8 cellular contexts compared by ENCODE assay signal in the genomic region with DNA sequence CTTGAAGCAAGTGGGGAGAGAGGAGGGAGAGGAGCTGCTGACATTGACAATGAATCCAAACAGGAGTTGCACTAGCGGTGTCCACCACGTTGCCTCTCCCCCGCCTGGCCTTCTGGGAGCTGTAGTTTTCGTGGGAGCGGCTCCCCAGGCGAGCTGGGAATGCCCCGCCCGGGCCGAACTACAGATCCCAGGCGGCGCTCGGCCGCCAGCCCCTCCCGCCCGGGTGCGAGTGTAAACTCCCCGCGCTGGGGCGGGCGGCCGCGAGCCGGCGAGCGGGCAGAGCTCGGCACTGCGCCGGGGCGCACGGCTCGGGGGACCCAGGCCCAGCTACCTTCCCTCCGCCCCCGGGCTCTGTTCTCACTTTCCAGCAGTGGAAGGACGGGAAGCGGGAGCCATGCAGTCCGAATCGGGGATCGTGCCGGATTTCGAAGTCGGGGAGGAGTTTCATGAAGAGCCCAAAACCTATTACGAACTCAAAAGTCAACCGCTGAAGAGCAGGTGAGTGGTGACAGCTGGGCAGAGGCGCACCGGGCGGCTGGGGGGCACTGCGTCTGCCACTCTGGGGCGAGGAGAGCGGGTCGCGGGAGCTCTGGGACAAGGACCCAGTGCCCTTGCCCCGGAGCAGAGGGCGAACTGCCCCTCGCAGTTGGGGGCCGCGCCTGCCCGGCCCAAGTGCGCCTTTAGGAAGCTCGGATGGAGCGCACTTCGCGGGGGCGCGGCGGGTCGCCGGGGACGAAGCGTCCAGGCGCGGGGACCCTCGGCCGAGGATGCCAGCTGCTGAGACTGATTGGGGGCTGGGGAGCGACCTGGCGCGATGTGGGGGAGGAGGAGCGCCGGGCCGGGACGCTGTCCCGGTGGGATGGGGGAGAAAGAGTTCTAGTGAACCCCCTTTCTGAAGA. TPM values are rescaled to one million over a fixed set of nuclear protein-coding genes. Genes with fewer than 3 reads are reported as not detected.
DNase-seq lines count a peak whose midpoint lies in the region; ATAC-seq and TF ChIP-seq lines count a peak whose summit lies in the region.

MITF (plus strand) TSS at position 261 of the 899 bp plus-strand sequence; CDS start at position 395, 134 bp downstream.

- H3K4me2 ChIP-seq in osteoblast (ENCODE audit: insufficient read depth, low read length) = peak within 1 kb of the TSS; percentile 99

- H3K27ac ChIP-seq in adrenal gland (peak within 1 kb of the TSS in 4 of 5 donors; percentile 47 to 82 (median 73)), osteoblast (ENCODE audit: low read depth, low read length) (no peak within 1 kb of the TSS)

- no peaks in the 10 kb centered on the region for H3K79me2 ChIP-seq in osteoblast (ENCODE audit: insufficient read depth, low read length)

- H3K4me1 ChIP-seq in adrenal gland (replicated peaks in 1 of 2) = peaks cover 0 to 27% of the 10 kb centered on the region in 2 donors
- H3K4me1 ChIP-seq in osteoblast (ENCODE audit: insufficient read depth, low read length) = peaks cover 13% of the 10 kb centered on the region

- H3K27me3 ChIP-seq in adrenal gland (no peaks in the 10 kb centered on the region), osteoblast (ENCODE audit: insufficient read depth, low read length) (peaks cover 7% of the 10 kb centered on the region)

- H3K4me3 ChIP-seq in adrenal gland (peak within 1 kb of the TSS; percentile 70 to 91 (median 81)), osteoblast (ENCODE audit: insufficient read depth, low read length) (peak within 1 kb of the TSS; percentile 88)

- H3K36me3 ChIP-seq in adrenal gland (replicated peaks in 1 of 2) (no peaks in the 10 kb centered on the region), osteoblast (ENCODE audit: insufficient read depth, low read length) (no peaks in the 10 kb centered on the region)

- intact Hi-C loops in adrenal gland (cut with DNase I) (no loop called here), cardiac septum (cut with DNase I) (loop anchor here (5.0 kb wide), 2 partner anchors 47 to 48 kb away; no protein-coding TSS in a partner anchor)

- H3K9me3 ChIP-seq in adrenal gland (replicated peaks in 1 of 3) (no peaks in the 10 kb centered on the region), osteoblast (ENCODE audit: low read depth, low read length) (no peaks in the 10 kb centered on the region)

- TF ChIP-seq CTCF in adrenal gland (IDR thresholded peaks at IDR 0.05) = no peak
- TF ChIP-seq CTCF in osteoblast (IDR thresholded peaks at IDR 0.05; ENCODE audit: extremely low read depth, low read depth, low read length) = no peak

- H4K20me1 ChIP-seq in osteoblast (ENCODE audit: insufficient read depth, low read length) = no peaks in the 10 kb centered on the region

- peak in 1 of 2 donors; percentile 65 for TF ChIP-seq POLR2A in adrenal gland (IDR thresholded peaks at IDR 0.05)

- 0 to 1% (median 0%) methylated on average over 7 to 81 of the region's 81 CpGs for WGBS in adrenal gland, 4 donors

- peak; percentile 98 for ATAC-seq in GM19468 (IDR thresholded peaks at IDR 0.05; ENCODE audit: extremely low read depth, unreplicated experiment)
- peak; percentile 97 for ATAC-seq in HG03521 (IDR thresholded peaks at IDR 0.05; ENCODE audit: unreplicated experiment)

- H2AFZ ChIP-seq in osteoblast (ENCODE audit: low read length) = peak within 1 kb of the TSS; percentile 96

- DNase-seq in DMS114 treated with DMSO at 0.1 percent for 48 hours (lab: John Stamatoyannopoulos, UW; ENCODE audit: unreplicated experiment) (peak; percentile 73), NCI-H774 (lab: John Stamatoyannopoulos, UW) (peak; percentile 75), adrenal gland (peak; percentile 94 to 96 (median 95)), cardiac septum (ENCODE audit: low spot score) (peak; percentile 94), osteoblast (ENCODE audit: insufficient read length, low spot score, missing footprints) (peak; percentile 98)
- no peak for DNase-seq in NK-92 treated with Interleukin-12 subunit alpha and Interleukin-12 subunit beta, amount 100 ng/mL, for 24 hours (lab: John Stamatoyannopoulos, UW)

RNA-seq across cellular contexts. Expression of gene MITF, which starts in this region (rescaled TPM):
- total RNA-seq in adrenal gland = 10 to 100 TPM in 6 of 8 donors, 1 to 10 TPM in 2; 7.5 to 23.4 (median 15.2) TPM
- polyA plus RNA-seq in adrenal gland = 1 to 10 TPM; 2.4 to 9.2 (median 4.9) TPM
- total RNA-seq in cardiac septum = 97.6 TPM
- 11.6 and 16.2 TPM in 2 replicates for total RNA-seq in osteoblast
